36 cellular contexts compared by ENCODE assay signal in the genomic region with DNA sequence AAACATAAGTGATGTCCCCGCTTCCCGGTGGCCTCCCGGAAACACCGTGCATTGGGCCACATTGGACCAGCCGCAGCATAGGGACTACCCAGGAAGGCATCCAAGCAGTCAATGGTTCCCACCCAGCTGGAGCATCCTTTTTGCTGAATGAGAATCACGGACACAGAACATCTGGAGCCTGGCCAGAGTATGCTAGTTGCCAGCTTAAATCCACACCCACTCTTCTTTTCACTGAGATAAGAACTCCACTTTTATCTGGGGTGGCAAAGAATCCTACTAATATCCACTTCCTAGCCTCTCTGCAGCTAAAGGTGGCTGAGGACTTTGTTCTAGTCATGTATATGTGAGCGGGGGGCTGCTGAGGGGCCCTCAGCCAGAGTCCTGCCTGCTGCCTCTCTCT.
"Had no signal": no experiment of that assay in that cellular context is flagged by ENCODE, and none has a peak within 500 bp of the region (broad histone marks: within the 10 kb centered on the region; RNA-seq: fewer than 3 reads in every experiment).

No MANE protein-coding gene starts in this region.

- H3K9me3 Mint-ChIP-seq: activated CD4-positive, alpha-beta memory T cell treated with anti-CD3 and anti-CD28 coated beads for 36 hours; activated CD4-positive, alpha-beta T cell treated with anti-CD3 and anti-CD28 coated beads, Interleukin-2, amount 10 ng/mL, durations not matched to agents 24 days and 14 days; activated naive CD4-positive, alpha-beta T cell treated with anti-CD3 and anti-CD28 coated beads, Interleukin-2, amount 10 ng/mL, durations not matched to agents 7 days and 5 days; activated naive CD8-positive, alpha-beta T cell treated with anti-CD3 and anti-CD28 coated beads, Interleukin-2, amount 10 ng/mL, durations not matched to agents 7 days and 5 days; activated T-helper 1 cell treated with anti-CD3 and anti-CD28 coated beads, Interleukin-12 subunit alpha, Interleukin-12 subunit beta, Interleukin-2, Interleukin-4 antibody, amounts not matched to agents 30 ng/mL and 10 ng/mL and 1 ng/mL, durations not matched to agents 14 hours and 24 hours and 36 hours; brain; effector memory CD8-positive, alpha-beta T cell; natural killer cell treated with Interleukin-12 subunit alpha and Interleukin-12 subunit beta and Interleukin-15 and Interleukin-18, amount 100 ng/mL, for 72 hours; stimulated activated naive B cell treated with anti-CD40 and anti-IgM and Interleukin-4, amounts not matched to agents 10 μg/mL and 1 μg/mL and 100 μg/mL, for 72 hours had no signal

- H3K4me3 Mint-ChIP-seq: activated CD4-positive, alpha-beta memory T cell treated with anti-CD3 and anti-CD28 coated beads for 36 hours; activated CD4-positive, alpha-beta T cell treated with anti-CD3 and anti-CD28 coated beads, Interleukin-2, amount 10 ng/mL, durations not matched to agents 24 days and 14 days; activated naive CD4-positive, alpha-beta T cell treated with anti-CD3 and anti-CD28 coated beads, Interleukin-2, amount 10 ng/mL, durations not matched to agents 7 days and 5 days; activated naive CD8-positive, alpha-beta T cell treated with anti-CD3 and anti-CD28 coated beads, Interleukin-2, amount 10 ng/mL, durations not matched to agents 7 days and 5 days; activated T-helper 1 cell treated with anti-CD3 and anti-CD28 coated beads, Interleukin-12 subunit alpha, Interleukin-12 subunit beta, Interleukin-2, Interleukin-4 antibody, amounts not matched to agents 30 ng/mL and 10 ng/mL and 1 ng/mL, durations not matched to agents 14 hours and 24 hours and 36 hours; brain; effector memory CD8-positive, alpha-beta T cell; natural killer cell treated with Interleukin-12 subunit alpha and Interleukin-12 subunit beta and Interleukin-15 and Interleukin-18, amount 100 ng/mL, for 72 hours; stimulated activated naive B cell treated with anti-CD40 and anti-IgM and Interleukin-4, amounts not matched to agents 10 μg/mL and 1 μg/mL and 100 μg/mL, for 72 hours had no signal

- DNase-seq: activated CD4-positive, alpha-beta memory T cell treated with anti-CD3 and anti-CD28 coated beads for 36 hours; activated CD4-positive, alpha-beta T cell treated with anti-CD3 and anti-CD28 coated beads, Interleukin-2, amount 10 ng/mL, durations not matched to agents 24 days and 14 days; activated CD4-positive, CD25-positive, alpha-beta regulatory T cell treated with anti-CD3 and anti-CD28 coated beads, Interleukin-2, amount 50 U/mL, for 72 hours; activated CD8-positive, alpha-beta memory T cell treated with anti-CD3 and anti-CD28 coated beads, Interleukin-2, amount 50 U/mL, for 4 hours; activated effector memory CD4-positive, alpha-beta T cell treated with anti-CD3 and anti-CD28 coated beads, Interleukin-2, amount 50 U/mL, for 16 hours; activated naive CD4-positive, alpha-beta T cell treated with anti-CD3 and anti-CD28 coated beads, Interleukin-2, amount 10 ng/mL, durations not matched to agents 7 days and 5 days; activated naive CD8-positive, alpha-beta T cell treated with anti-CD3 and anti-CD28 coated beads, Interleukin-2, amount 10 ng/mL, durations not matched to agents 7 days and 5 days; activated T-cell treated with anti-CD3 and anti-CD28 coated beads, Interleukin-2, amount 50 U/mL, for 1 hour; caudate nucleus; cortex of kidney; effector memory CD8-positive, alpha-beta T cell; foreskin fibroblast; heart right ventricle; kidney glomerular epithelial cell; left lung; mucosa of descending colon; sigmoid colon; small intestine; stimulated activated CD4-positive, alpha-beta T cell treated with anti-CD3 and anti-CD28 coated beads, Interleukin-1b, Interleukin-23, amount 100 ng/mL, for 48 hours; stimulated activated CD4-positive, alpha-beta T cell treated with anti-CD3 and anti-CD28 coated beads, Interleukin-4, amount 100 ng/mL, for 4 hours; stimulated activated CD8-positive, alpha-beta memory T cell treated with anti-CD3 and anti-CD28 coated beads, Interleukin-4, amount 100 ng/mL, for 48 hours; stimulated activated naive B cell treated with anti-CD40 and anti-IgM and Interleukin-4, amounts not matched to agents 10 μg/mL and 1 μg/mL and 100 μg/mL, for 72 hours; stomach; T-helper 9 cell; thyroid gland; upper lobe of left lung had no signal

- FAIRE-seq: small intestine, TTC549 had no signal

- H3K27ac Mint-ChIP-seq: activated CD4-positive, alpha-beta memory T cell treated with anti-CD3 and anti-CD28 coated beads for 36 hours; activated CD4-positive, alpha-beta T cell treated with anti-CD3 and anti-CD28 coated beads, Interleukin-2, amount 10 ng/mL, durations not matched to agents 24 days and 14 days; activated naive CD4-positive, alpha-beta T cell treated with anti-CD3 and anti-CD28 coated beads, Interleukin-2, amount 10 ng/mL, durations not matched to agents 7 days and 5 days; activated naive CD8-positive, alpha-beta T cell treated with anti-CD3 and anti-CD28 coated beads, Interleukin-2, amount 10 ng/mL, durations not matched to agents 7 days and 5 days; activated T-helper 1 cell treated with anti-CD3 and anti-CD28 coated beads, Interleukin-12 subunit alpha, Interleukin-12 subunit beta, Interleukin-2, Interleukin-4 antibody, amounts not matched to agents 30 ng/mL and 10 ng/mL and 1 ng/mL, durations not matched to agents 14 hours and 24 hours and 36 hours; natural killer cell treated with Interleukin-12 subunit alpha and Interleukin-12 subunit beta and Interleukin-15 and Interleukin-18, amount 100 ng/mL, for 72 hours; progenitor cell of endocrine pancreas had no signal

- H3K27me3 ChIP-seq: ascending aorta, heart right ventricle, left lung, neutrophil, ovary, sigmoid colon, stomach, thyroid gland, upper lobe of left lung, vagina had no signal

- H3K4me1 Mint-ChIP-seq: activated CD4-positive, alpha-beta T cell treated with anti-CD3 and anti-CD28 coated beads, Interleukin-2, amount 10 ng/mL, durations not matched to agents 24 days and 14 days; stimulated activated naive B cell treated with anti-CD40 and anti-IgM and Interleukin-4, amounts not matched to agents 10 μg/mL and 1 μg/mL and 100 μg/mL, for 72 hours had no signal

- H3K9me3 ChIP-seq: ascending aorta, heart right ventricle, left lung, mucosa of descending colon, neutrophil, ovary, sigmoid colon, stomach, thyroid gland, upper lobe of left lung, vagina had no signal

- H3K4me1 ChIP-seq: ascending aorta, left lung, sigmoid colon, thyroid gland, vagina had no signal

- H3K27me3 Mint-ChIP-seq: activated CD4-positive, alpha-beta memory T cell treated with anti-CD3 and anti-CD28 coated beads for 36 hours; activated CD4-positive, alpha-beta T cell treated with anti-CD3 and anti-CD28 coated beads, Interleukin-2, amount 10 ng/mL, durations not matched to agents 24 days and 14 days; activated naive CD4-positive, alpha-beta T cell treated with anti-CD3 and anti-CD28 coated beads, Interleukin-2, amount 10 ng/mL, durations not matched to agents 7 days and 5 days; activated naive CD8-positive, alpha-beta T cell treated with anti-CD3 and anti-CD28 coated beads, Interleukin-2, amount 10 ng/mL, durations not matched to agents 7 days and 5 days; brain; effector memory CD8-positive, alpha-beta T cell; progenitor cell of endocrine pancreas had no signal

- H3K36me3 ChIP-seq: left lung, neutrophil, ovary, sigmoid colon, stomach, thyroid gland, upper lobe of left lung, vagina had no signal

- H3K36me3 Mint-ChIP-seq: activated naive CD4-positive, alpha-beta T cell treated with anti-CD3 and anti-CD28 coated beads, Interleukin-2, amount 10 ng/mL, durations not matched to agents 7 days and 5 days; activated naive CD8-positive, alpha-beta T cell treated with anti-CD3 and anti-CD28 coated beads, Interleukin-2, amount 10 ng/mL, durations not matched to agents 7 days and 5 days; brain; natural killer cell treated with Interleukin-12 subunit alpha and Interleukin-12 subunit beta and Interleukin-15 and Interleukin-18, amount 100 ng/mL, for 72 hours had no signal

- H3K27ac ChIP-seq: ascending aorta, heart right ventricle, left lung, neutrophil, ovary, sigmoid colon, stomach, thyroid gland, upper lobe of left lung, vagina had no signal

- H3K4me3 ChIP-seq: ascending aorta, heart right ventricle, left lung, lung, mucosa of descending colon, ovary, sigmoid colon, stomach, thyroid gland, upper lobe of left lung, vagina had no signal
